Comparison of ENCODE assay signal across 1 cellular context in the genomic region with DNA sequence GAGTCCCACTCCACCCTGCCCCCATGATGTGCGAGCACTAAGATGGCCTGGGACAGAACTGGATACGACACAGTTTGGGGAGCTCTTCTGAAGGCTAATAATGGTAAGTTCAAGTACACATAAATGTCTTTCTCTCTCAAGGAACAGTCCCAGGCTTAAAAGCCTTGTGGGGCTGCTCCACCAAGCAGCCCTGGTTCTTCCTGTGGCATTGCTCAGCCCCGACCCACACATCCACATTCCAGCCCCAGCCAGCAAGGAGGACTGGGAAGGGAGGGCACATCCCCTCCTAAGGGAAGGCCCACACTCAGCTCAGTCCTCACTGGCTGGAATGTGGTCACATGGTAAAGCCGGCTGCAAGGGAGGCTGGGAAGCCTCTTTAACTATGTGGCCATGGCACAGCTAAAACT.
TF ChIP-seq lines count a peak whose summit lies in the region.

No MANE protein-coding gene starts in this region.

TF ChIP-seq in K562, 482 proteins besides CTCF, POLR2A, EP300 and RAD21:
- TF ChIP-seq, protein P1, sequence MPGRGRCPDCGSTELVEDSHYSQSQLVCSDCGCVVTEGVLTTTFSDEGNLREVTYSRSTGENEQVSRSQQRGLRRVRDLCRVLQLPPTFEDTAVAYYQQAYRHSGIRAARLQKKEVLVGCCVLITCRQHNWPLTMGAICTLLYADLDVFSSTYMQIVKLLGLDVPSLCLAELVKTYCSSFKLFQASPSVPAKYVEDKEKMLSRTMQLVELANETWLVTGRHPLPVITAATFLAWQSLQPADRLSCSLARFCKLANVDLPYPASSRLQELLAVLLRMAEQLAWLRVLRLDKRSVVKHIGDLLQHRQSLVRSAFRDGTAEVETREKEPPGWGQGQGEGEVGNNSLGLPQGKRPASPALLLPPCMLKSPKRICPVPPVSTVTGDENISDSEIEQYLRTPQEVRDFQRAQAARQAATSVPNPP (IDR thresholded peaks at IDR 0.05; ENCODE audit: borderline replicate concordance, insufficient read depth, insufficient read length), result no peak
- TF ChIP-seq NCOA2 (IDR thresholded peaks at IDR 0.05; ENCODE audit: partially characterized antibody in 2 of 2), result no peak
- TF ChIP-seq ZNF263 (CRISPR knock-in tag; IDR thresholded peaks at IDR 0.05; ENCODE audit: borderline replicate concordance), result peak; percentile 90
- TF ChIP-seq, protein P2, sequence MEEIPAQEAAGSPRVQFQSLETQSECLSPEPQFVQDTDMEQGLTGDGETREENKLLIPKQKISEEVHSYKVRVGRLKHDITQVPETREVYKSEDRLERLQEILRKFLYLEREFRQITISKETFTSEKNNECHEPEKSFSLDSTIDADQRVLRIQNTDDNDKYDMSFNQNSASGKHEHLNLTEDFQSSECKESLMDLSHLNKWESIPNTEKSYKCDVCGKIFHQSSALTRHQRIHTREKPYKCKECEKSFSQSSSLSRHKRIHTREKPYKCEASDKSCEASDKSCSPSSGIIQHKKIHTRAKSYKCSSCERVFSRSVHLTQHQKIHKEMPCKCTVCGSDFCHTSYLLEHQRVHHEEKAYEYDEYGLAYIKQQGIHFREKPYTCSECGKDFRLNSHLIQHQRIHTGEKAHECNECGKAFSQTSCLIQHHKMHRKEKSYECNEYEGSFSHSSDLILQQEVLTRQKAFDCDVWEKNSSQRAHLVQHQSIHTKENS (CRISPR knock-in tag; IDR thresholded peaks at IDR 0.05), result no peak
- TF ChIP-seq ZNF707 (CRISPR knock-in tag; conservative IDR thresholded peaks at IDR 0.05), result no peak
- TF ChIP-seq ZNF778 (CRISPR knock-in tag; IDR thresholded peaks at IDR 0.05), result no peak
- TF ChIP-seq CHD2 (IDR thresholded peaks at IDR 0.05; ENCODE audit: low read depth, low read length), result no peak
- TF ChIP-seq, protein P3, sequence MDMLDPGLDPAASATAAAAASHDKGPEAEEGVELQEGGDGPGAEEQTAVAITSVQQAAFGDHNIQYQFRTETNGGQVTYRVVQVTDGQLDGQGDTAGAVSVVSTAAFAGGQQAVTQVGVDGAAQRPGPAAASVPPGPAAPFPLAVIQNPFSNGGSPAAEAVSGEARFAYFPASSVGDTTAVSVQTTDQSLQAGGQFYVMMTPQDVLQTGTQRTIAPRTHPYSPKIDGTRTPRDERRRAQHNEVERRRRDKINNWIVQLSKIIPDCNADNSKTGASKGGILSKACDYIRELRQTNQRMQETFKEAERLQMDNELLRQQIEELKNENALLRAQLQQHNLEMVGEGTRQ (CRISPR knock-in tag; IDR thresholded peaks at IDR 0.05), result peak; percentile 61
- no peak for TF ChIP-seq ZKSCAN3 (CRISPR knock-in tag; IDR thresholded peaks at IDR 0.05)
- TF ChIP-seq SIN3A (IDR thresholded peaks at IDR 0.05; ENCODE audit: borderline replicate concordance in 2 of 2, control insufficient read depth in 1 of 2, low read depth in 2 of 2, low read length in 2 of 2), result no peak
- no peak for TF ChIP-seq HOXB6 (CRISPR knock-in tag; IDR thresholded peaks at IDR 0.05; ENCODE audit: borderline replicate concordance)
- TF ChIP-seq ZNF75A (CRISPR knock-in tag; IDR thresholded peaks at IDR 0.05), result no peak
- TF ChIP-seq, protein P4, sequence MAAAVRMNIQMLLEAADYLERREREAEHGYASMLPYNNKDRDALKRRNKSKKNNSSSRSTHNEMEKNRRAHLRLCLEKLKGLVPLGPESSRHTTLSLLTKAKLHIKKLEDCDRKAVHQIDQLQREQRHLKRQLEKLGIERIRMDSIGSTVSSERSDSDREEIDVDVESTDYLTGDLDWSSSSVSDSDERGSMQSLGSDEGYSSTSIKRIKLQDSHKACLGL (CRISPR knock-in tag; IDR thresholded peaks at IDR 0.05; ENCODE audit: borderline replicate concordance, poor library complexity, severe bottlenecking), result no peak
- no peak for TF ChIP-seq ZNF785 (CRISPR knock-in tag; IDR thresholded peaks at IDR 0.05)
- TF ChIP-seq TCF3 (CRISPR knock-in tag; IDR thresholded peaks at IDR 0.05), result no peak
- no peak for TF ChIP-seq ZNF212 (CRISPR knock-in tag; IDR thresholded peaks at IDR 0.05)
- TF ChIP-seq, protein P5, sequence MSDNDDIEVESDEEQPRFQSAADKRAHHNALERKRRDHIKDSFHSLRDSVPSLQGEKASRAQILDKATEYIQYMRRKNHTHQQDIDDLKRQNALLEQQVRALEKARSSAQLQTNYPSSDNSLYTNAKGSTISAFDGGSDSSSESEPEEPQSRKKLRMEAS (CRISPR knock-in tag; IDR thresholded peaks at IDR 0.05), result no peak
- TF ChIP-seq MECOM (CRISPR knock-in tag; IDR thresholded peaks at IDR 0.05), result no peak
- no peak for TF ChIP-seq EP400 (IDR thresholded peaks at IDR 0.05)
- TF ChIP-seq, protein P6, sequence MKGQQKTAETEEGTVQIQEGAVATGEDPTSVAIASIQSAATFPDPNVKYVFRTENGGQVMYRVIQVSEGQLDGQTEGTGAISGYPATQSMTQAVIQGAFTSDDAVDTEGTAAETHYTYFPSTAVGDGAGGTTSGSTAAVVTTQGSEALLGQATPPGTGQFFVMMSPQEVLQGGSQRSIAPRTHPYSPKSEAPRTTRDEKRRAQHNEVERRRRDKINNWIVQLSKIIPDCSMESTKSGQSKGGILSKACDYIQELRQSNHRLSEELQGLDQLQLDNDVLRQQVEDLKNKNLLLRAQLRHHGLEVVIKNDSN (CRISPR knock-in tag; IDR thresholded peaks at IDR 0.05), result peak; percentile 68
- TF ChIP-seq ZNF23 (CRISPR knock-in tag; IDR thresholded peaks at IDR 0.05), result no peak
- TF ChIP-seq NR2C2 (CRISPR knock-in tag; IDR thresholded peaks at IDR 0.05), result no peak
- no peak for TF ChIP-seq NR2C2 (tag; IDR thresholded peaks at IDR 0.05)
- TF ChIP-seq MAFF (IDR thresholded peaks at IDR 0.05; ENCODE audit: low read length), result no peak
- no peak for TF ChIP-seq BRD9 (IDR thresholded peaks at IDR 0.05; ENCODE audit: low read depth, partially characterized antibody)
- TF ChIP-seq ZNF408 (CRISPR knock-in tag; IDR thresholded peaks at IDR 0.05; ENCODE audit: low read depth), result no peak
- TF ChIP-seq RAD51 (IDR thresholded peaks at IDR 0.05; ENCODE audit: borderline replicate concordance, low read depth), result peak; percentile 35; the same call in 1 of the 2 replicates
- TF ChIP-seq, protein P7, sequence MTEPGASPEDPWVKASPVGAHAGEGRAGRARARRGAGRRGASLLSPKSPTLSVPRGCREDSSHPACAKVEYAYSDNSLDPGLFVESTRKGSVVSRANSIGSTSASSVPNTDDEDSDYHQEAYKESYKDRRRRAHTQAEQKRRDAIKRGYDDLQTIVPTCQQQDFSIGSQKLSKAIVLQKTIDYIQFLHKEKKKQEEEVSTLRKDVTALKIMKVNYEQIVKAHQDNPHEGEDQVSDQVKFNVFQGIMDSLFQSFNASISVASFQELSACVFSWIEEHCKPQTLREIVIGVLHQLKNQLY (CRISPR knock-in tag; conservative IDR thresholded peaks at IDR 0.05), result no peak
- TF ChIP-seq, protein P8, sequence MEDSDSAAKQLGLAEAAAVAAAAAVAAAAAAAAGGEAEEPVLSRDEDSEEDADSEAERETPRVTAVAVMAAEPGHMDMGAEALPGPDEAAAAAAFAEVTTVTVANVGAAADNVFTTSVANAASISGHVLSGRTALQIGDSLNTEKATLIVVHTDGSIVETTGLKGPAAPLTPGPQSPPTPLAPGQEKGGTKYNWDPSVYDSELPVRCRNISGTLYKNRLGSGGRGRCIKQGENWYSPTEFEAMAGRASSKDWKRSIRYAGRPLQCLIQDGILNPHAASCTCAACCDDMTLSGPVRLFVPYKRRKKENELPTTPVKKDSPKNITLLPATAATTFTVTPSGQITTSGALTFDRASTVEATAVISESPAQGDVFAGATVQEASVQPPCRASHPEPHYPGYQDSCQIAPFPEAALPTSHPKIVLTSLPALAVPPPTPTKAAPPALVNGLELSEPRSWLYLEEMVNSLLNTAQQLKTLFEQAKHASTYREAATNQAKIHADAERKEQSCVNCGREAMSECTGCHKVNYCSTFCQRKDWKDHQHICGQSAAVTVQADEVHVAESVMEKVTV (CRISPR knock-in tag; IDR thresholded peaks at IDR 0.05), result no peak
- TF ChIP-seq, protein P9, sequence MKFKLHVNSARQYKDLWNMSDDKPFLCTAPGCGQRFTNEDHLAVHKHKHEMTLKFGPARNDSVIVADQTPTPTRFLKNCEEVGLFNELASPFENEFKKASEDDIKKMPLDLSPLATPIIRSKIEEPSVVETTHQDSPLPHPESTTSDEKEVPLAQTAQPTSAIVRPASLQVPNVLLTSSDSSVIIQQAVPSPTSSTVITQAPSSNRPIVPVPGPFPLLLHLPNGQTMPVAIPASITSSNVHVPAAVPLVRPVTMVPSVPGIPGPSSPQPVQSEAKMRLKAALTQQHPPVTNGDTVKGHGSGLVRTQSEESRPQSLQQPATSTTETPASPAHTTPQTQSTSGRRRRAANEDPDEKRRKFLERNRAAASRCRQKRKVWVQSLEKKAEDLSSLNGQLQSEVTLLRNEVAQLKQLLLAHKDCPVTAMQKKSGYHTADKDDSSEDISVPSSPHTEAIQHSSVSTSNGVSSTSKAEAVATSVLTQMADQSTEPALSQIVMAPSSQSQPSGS (CRISPR knock-in tag; IDR thresholded peaks at IDR 0.05), result no peak
- TF ChIP-seq NCOA4 (IDR thresholded peaks at IDR 0.05; ENCODE audit: partially characterized antibody), result no peak
- no peak for TF ChIP-seq SIX5 (IDR thresholded peaks at IDR 0.05; ENCODE audit: borderline replicate concordance in 1 of 2, insufficient read depth in 1 of 2, low read depth in 1 of 2, low read length in 2 of 2)
